Comparison of ENCODE assay signal across 8 cellular contexts in genomic region chr6:137217801-137218472, GRCh38. TPM values are rescaled to one million over a fixed set of nuclear protein-coding genes. Genes with fewer than 3 reads are reported as not detected.
DNase-seq lines count a peak whose midpoint lies in the region; ATAC-seq and TF ChIP-seq lines count a peak whose summit lies in the region.

No MANE protein-coding gene starts in this region.

- no peak overlapping the region for H3K18ac ChIP-seq in mesenchymal stem cell (ENCODE audit: low read depth in 1 of 2, low read length in 2 of 2)

- peak overlapping the region in 1 of 2 experiments; percentile 64 for H3K23ac ChIP-seq in mesenchymal stem cell (ENCODE audit: low read length in 2 of 2)

- no peaks in the 10 kb centered on the region for H3K9me3 Mint-ChIP-seq in activated naive CD4-positive, alpha-beta T cell treated with anti-CD3 and anti-CD28 coated beads, Interleukin-2, amount 10 ng/mL, durations not matched to agents 7 days and 5 days

- no peak overlapping the region for H2AK5ac ChIP-seq in mesenchymal stem cell (ENCODE audit: low read length, severe bottlenecking)

- H3K14ac ChIP-seq in mesenchymal stem cell (ENCODE audit: low read length in 2 of 2) = no peak overlapping the region

- no peaks in the 10 kb centered on the region for H3K27me3 Mint-ChIP-seq in activated naive CD4-positive, alpha-beta T cell treated with anti-CD3 and anti-CD28 coated beads, Interleukin-2, amount 10 ng/mL, durations not matched to agents 7 days and 5 days

- 77% methylated on average over 10 of the region's 12 CpGs for WGBS in mesenchymal stem cell

- H3K9me3 ChIP-seq in duodenal mucosa (ENCODE audit: control insufficient read depth in 1 of 2, low read length in 2 of 2) (no peaks in the 10 kb centered on the region), mesenchymal stem cell (ENCODE audit: control insufficient read depth, low read length) (no peaks in the 10 kb centered on the region), upper lobe of right lung (no peaks in the 10 kb centered on the region)

- H3K27ac Mint-ChIP-seq in activated naive CD4-positive, alpha-beta T cell treated with anti-CD3 and anti-CD28 coated beads, Interleukin-2, amount 10 ng/mL, durations not matched to agents 7 days and 5 days = peak overlapping the region; percentile 96

- peaks cover 16% of the 10 kb centered on the region for H3K36me3 Mint-ChIP-seq in activated naive CD4-positive, alpha-beta T cell treated with anti-CD3 and anti-CD28 coated beads, Interleukin-2, amount 10 ng/mL, durations not matched to agents 7 days and 5 days

- peak overlapping the region; percentile 83 for H3K4me2 ChIP-seq in mesenchymal stem cell (ENCODE audit: low read length, poor library complexity, severe bottlenecking)

- H2BK120ac ChIP-seq in mesenchymal stem cell (ENCODE audit: low read depth, low read length) = no peak overlapping the region

- H3K27ac ChIP-seq in duodenal mucosa (ENCODE audit: low read depth, low read length) (peak overlapping the region; percentile 99), mesenchymal stem cell (ENCODE audit: low read length, poor library complexity, severe bottlenecking) (no peak overlapping the region), upper lobe of right lung (peak overlapping the region; percentile 100)

- H3K9ac ChIP-seq in duodenal mucosa (ENCODE audit: low read depth in 1 of 2, low read length in 2 of 2) = peak overlapping the region; percentile 97 to 99
- peak overlapping the region; percentile 94 for H3K9ac ChIP-seq in mesenchymal stem cell (ENCODE audit: low read length)

- CTCF ChIA-PET in activated naive CD4-positive, alpha-beta T cell treated with anti-CD3 and anti-CD28 coated beads, Interleukin-2, amount 10 ng/mL, durations not matched to agents 7 days and 5 days (lab: Charles Lee) = interaction anchor here (1.3 kb wide), 1 partner anchor 14 kb away, joined by 5 read pairs; no protein-coding TSS in a partner anchor

- TF ChIP-seq CTCF in upper lobe of right lung (IDR thresholded peaks at IDR 0.05) = no peak

- peaks cover 0 to 5% of the 10 kb centered on the region in 2 donors for H3K36me3 ChIP-seq in duodenal mucosa (ENCODE audit: control insufficient read depth in 1 of 2, insufficient read depth in 2 of 2, low read length in 2 of 2)
- H3K36me3 ChIP-seq in mesenchymal stem cell (ENCODE audit: control insufficient read depth in 1 of 2, insufficient read depth in 2 of 2, low read depth in 1 of 2, low read length in 2 of 2) = peaks cover 0 to 4% of the 10 kb centered on the region in 2 experiments
- no peaks in the 10 kb centered on the region for H3K36me3 ChIP-seq in upper lobe of right lung

- H2BK5ac ChIP-seq in mesenchymal stem cell (ENCODE audit: low read depth, low read length, poor library complexity, severe bottlenecking) = no peak overlapping the region

- no peak overlapping the region for H3K4ac ChIP-seq in mesenchymal stem cell (ENCODE audit: low read depth in 1 of 2, low read length in 2 of 2)

- peak overlapping the region; percentile 92 for H3K4me3 Mint-ChIP-seq in activated naive CD4-positive, alpha-beta T cell treated with anti-CD3 and anti-CD28 coated beads, Interleukin-2, amount 10 ng/mL, durations not matched to agents 7 days and 5 days

- peaks cover 55% of the 10 kb centered on the region for H3K4me1 Mint-ChIP-seq in activated naive CD4-positive, alpha-beta T cell treated with anti-CD3 and anti-CD28 coated beads, Interleukin-2, amount 10 ng/mL, durations not matched to agents 7 days and 5 days

- H3K27me3 ChIP-seq in duodenal mucosa (ENCODE audit: control insufficient read depth in 1 of 2, insufficient read depth in 2 of 2, low read length in 2 of 2) (no peaks in the 10 kb centered on the region), mesenchymal stem cell (ENCODE audit: control insufficient read depth in 1 of 2, insufficient read depth in 1 of 2, low read length in 2 of 2) (no peaks in the 10 kb centered on the region), upper lobe of right lung (no peaks in the 10 kb centered on the region)

- peaks cover 10% of the 10 kb centered on the region for H3K79me1 ChIP-seq in mesenchymal stem cell (replicated peaks; ENCODE audit: low read length, poor library complexity, severe bottlenecking)

- peaks cover 49 to 50% of the 10 kb centered on the region in 2 donors for H3K4me1 ChIP-seq in duodenal mucosa (ENCODE audit: control insufficient read depth in 1 of 2, insufficient read depth in 2 of 2, low read length in 2 of 2)
- peaks cover 6% of the 10 kb centered on the region for H3K4me1 ChIP-seq in mesenchymal stem cell (ENCODE audit: control insufficient read depth, insufficient read depth, low read depth, low read length)
- peaks cover 69% of the 10 kb centered on the region for H3K4me1 ChIP-seq in upper lobe of right lung

- H3K4me3 ChIP-seq in duodenal mucosa (ENCODE audit: low read depth in 1 of 2, low read length in 2 of 2) = peak overlapping the region; percentile 88 to 93
- peak overlapping the region; percentile 84 to 93 for H3K4me3 ChIP-seq in mesenchymal stem cell (ENCODE audit: insufficient read depth in 1 of 2, low read depth in 1 of 2, low read length in 2 of 2)
- peak overlapping the region; percentile 86 for H3K4me3 ChIP-seq in upper lobe of right lung

- no peak overlapping the region for H4K91ac ChIP-seq in mesenchymal stem cell (ENCODE audit: low read length)

- no peak for DNase-seq in activated naive CD4-positive, alpha-beta T cell treated with anti-CD3 and anti-CD28 coated beads, Interleukin-2, amount 10 ng/mL, durations not matched to agents 7 days and 5 days
- no peak for DNase-seq in activated naive CD4-positive, alpha-beta T cell (lab: John Stamatoyannopoulos, UW)
- peak; percentile 49 for DNase-seq in RKO (ENCODE audit: low spot score)
- peak; percentile 37 for DNase-seq in mesenchymal stem cell
- no peak for DNase-seq in upper lobe of right lung
- DNase-seq in stimulated activated CD4-positive, alpha-beta T cell treated with anti-CD3 and anti-CD28 coated beads, Interleukin-4, amount 100 ng/mL, for 24 hours = no peak
- DNase-seq in dedifferentiated amniotic fluid mesenchymal stem cell (ENCODE audit: extremely low spot score) = no peak

- H2AFZ ChIP-seq in mesenchymal stem cell (ENCODE audit: low read depth, low read length) = no peak overlapping the region

- no peak overlapping the region for H2BK15ac ChIP-seq in mesenchymal stem cell (ENCODE audit: low read depth, poor library complexity, severe bottlenecking)

- no peak overlapping the region for H2BK12ac ChIP-seq in mesenchymal stem cell (ENCODE audit: low read length in 2 of 2)

- peak; percentile 53 for ATAC-seq in upper lobe of right lung

- no peak overlapping the region for H4K8ac ChIP-seq in mesenchymal stem cell (ENCODE audit: low read length)

- intact Hi-C loops in upper lobe of right lung (cut with DNase I) = no loop called here

RNA-seq across cellular contexts. Expression of gene IFNGR1, which starts 1.2 kb away (rescaled TPM):
- polyA plus RNA-seq in mesenchymal stem cell (2013, experiment 1 of 2) = 41.2 TPM
- 43.6 TPM for polyA plus RNA-seq in mesenchymal stem cell (2013, experiment 2 of 2)
- 239 TPM for total RNA-seq in upper lobe of right lung

RNA-seq across cellular contexts. Expression of gene IL22RA2, which starts 44.5 kb away (rescaled TPM):
- polyA plus RNA-seq in mesenchymal stem cell (2013, experiment 1 of 2) = not detected
- polyA plus RNA-seq in mesenchymal stem cell (2013, experiment 2 of 2) = not detected
- not detected for total RNA-seq in upper lobe of right lung

Comparison
In these comparisons a context has a peak if more than half of its experiments do, and no peak if none do; other contexts are left out.
1. DNase-seq: peak in RKO (single experiment) and mesenchymal stem cell (single experiment); none in activated naive CD4-positive, alpha-beta T cell treated with anti-CD3 and anti-CD28 coated beads, Interleukin-2, amount 10 ng/mL, durations not matched to agents 7 days and 5 days (single experiment), activated naive CD4-positive, alpha-beta T cell (0 of 4), upper lobe of right lung (single experiment), stimulated activated CD4-positive, alpha-beta T cell treated with anti-CD3 and anti-CD28 coated beads, Interleukin-4, amount 100 ng/mL, for 24 hours (single experiment) and dedifferentiated amniotic fluid mesenchymal stem cell (single experiment).
2. Peak in every context shown above with its lines, with median percentiles within 50 percentile points of each other: H3K4me3 ChIP-seq.